8 cellular contexts compared by ENCODE assay signal in genomic region chr12:42482086-42482819, GRCh38.
A peak's percentile ranks its signal among the peaks of the same experiment; 100 is the strongest.
DNase-seq lines count a peak whose midpoint lies in the region; ATAC-seq and TF ChIP-seq lines count a peak whose summit lies in the region.

No MANE protein-coding gene starts in this region.

- no peak overlapping the region for H3K27ac Mint-ChIP-seq in Caco-2 (ENCODE audit: unreplicated experiment)
- H3K27ac Mint-ChIP-seq in dendritic cell treated with granulocyte-macrophage colony-stimulating factor and Interleukin-4, amounts not matched to agents 40 ng/mL and 50 ng/mL, for 4 days, result no peak overlapping the region

- H3K36me3 Mint-ChIP-seq in Caco-2 (ENCODE audit: insufficient read depth, unreplicated experiment), result peaks cover 9% of the 10 kb centered on the region
- H3K36me3 Mint-ChIP-seq in dendritic cell treated with granulocyte-macrophage colony-stimulating factor and Interleukin-4, amounts not matched to agents 40 ng/mL and 50 ng/mL, for 4 days (ENCODE audit: low read depth), result peaks cover 9% of the 10 kb centered on the region

- no peaks in the 10 kb centered on the region for H3K9me3 ChIP-seq in Caco-2
- H3K9me3 ChIP-seq in mucosa of rectum (ENCODE audit: control insufficient read depth in 2 of 2, low read length in 2 of 2), result no peaks in the 10 kb centered on the region

- H3K36me3 ChIP-seq in Caco-2 (ENCODE audit: control insufficient read depth, insufficient read depth, low read length) (no peaks in the 10 kb centered on the region), mucosa of rectum (ENCODE audit: control insufficient read depth in 2 of 2, insufficient read depth in 2 of 2, low read length in 2 of 2) (no peaks in the 10 kb centered on the region)

- ATAC-seq in GM18870 (IDR thresholded peaks at IDR 0.05; ENCODE audit: unreplicated experiment), result no peak

- CTCF ChIA-PET in Caco-2 (lab: Charles Lee), result interaction anchor here (0.6 to 3.4 kb wide), 13 partner anchors 8 to 917 kb away, joined by 3 to 58 read pairs (median 3); no protein-coding TSS in a partner anchor

- intact Hi-C loops in Caco-2 (cut with micrococcal nuclease; ENCODE audit: unreplicated experiment), result loop anchor here (5.0 kb wide), 2 partner anchors 105 to 440 kb away; partner anchors contain the start of gene PRICKLE1
- intact Hi-C loops in dendritic cell treated with granulocyte-macrophage colony-stimulating factor and Interleukin-4, amounts not matched to agents 40 ng/mL and 50 ng/mL, for 4 days (cut with micrococcal nuclease), result loop anchor here (2.0 to 5.0 kb wide), 4 partner anchors 87 to 855 kb away; partner anchors contain the start of gene PRICKLE1

- BruUV-seq in Caco-2 (replicated peaks; lab: Mats Ljungman, UMichigan), result no TSS peak

- no peak for DNase-seq in Caco-2
- DNase-seq in NCI-H2029 treated with DMSO at 0.1 percent for 48 hours (lab: John Stamatoyannopoulos, UW), result peak; percentile 14
- DNase-seq in globus pallidus (ENCODE audit: low spot score), result no peak
- DNase-seq in NCI-H146 (lab: John Stamatoyannopoulos, UW), result no peak
- DNase-seq in stimulated activated CD8-positive, alpha-beta memory T cell treated with anti-CD3 and anti-CD28 coated beads, Interleukin-4, amount 100 ng/mL, for 48 hours, result no peak

- H3K27me3 Mint-ChIP-seq in Caco-2 (ENCODE audit: insufficient read depth, unreplicated experiment), result no peaks in the 10 kb centered on the region
- H3K27me3 Mint-ChIP-seq in dendritic cell treated with granulocyte-macrophage colony-stimulating factor and Interleukin-4, amounts not matched to agents 40 ng/mL and 50 ng/mL, for 4 days, result peaks cover 78% of the 10 kb centered on the region

- POLR2A ChIA-PET in Caco-2 (lab: Charles Lee), result no interaction called here

- peak overlapping the region; percentile 54 for H3K4me3 ChIP-seq in Caco-2 (ENCODE audit: low read depth, low read length)
- peak overlapping the region; percentile 71 to 78 for H3K4me3 ChIP-seq in mucosa of rectum (ENCODE audit: low read length in 2 of 2)

- H3K27me3 ChIP-seq in Caco-2 (replicated peaks; ENCODE audit: control insufficient read depth, insufficient read depth, low read length) (no peaks in the 10 kb centered on the region), mucosa of rectum (ENCODE audit: control insufficient read depth in 2 of 2, insufficient read depth in 2 of 2, low read length in 2 of 2) (peaks cover 5 to 25% of the 10 kb centered on the region in 2 donors)

- peak overlapping the region; percentile 92 for H3K4me3 Mint-ChIP-seq in Caco-2 (ENCODE audit: unreplicated experiment)
- H3K4me3 Mint-ChIP-seq in dendritic cell treated with granulocyte-macrophage colony-stimulating factor and Interleukin-4, amounts not matched to agents 40 ng/mL and 50 ng/mL, for 4 days, result peak overlapping the region; percentile 90

- no peaks in the 10 kb centered on the region for H3K9me3 Mint-ChIP-seq in Caco-2 (ENCODE audit: unreplicated experiment)
- H3K9me3 Mint-ChIP-seq in dendritic cell treated with granulocyte-macrophage colony-stimulating factor and Interleukin-4, amounts not matched to agents 40 ng/mL and 50 ng/mL, for 4 days, result no peaks in the 10 kb centered on the region

- no peak for TF ChIP-seq CTCF in Caco-2 (IDR thresholded peaks at IDR 0.05; ENCODE audit: insufficient read depth in 1 of 2, low read depth in 1 of 2, low read length in 1 of 2, severe bottlenecking in 1 of 2, unreplicated experiment in 1 of 2)

- peak overlapping the region; percentile 27 to 73 for H3K9ac ChIP-seq in mucosa of rectum (ENCODE audit: low read depth in 1 of 2, low read length in 2 of 2)

- H3K27ac ChIP-seq in mucosa of rectum (ENCODE audit: low read depth in 2 of 2, low read length in 2 of 2), result peak overlapping the region; percentile 25 to 39

- H3K4me1 ChIP-seq in Caco-2 (peaks cover 6% of the 10 kb centered on the region; the same call in 1 of the 2 replicates), mucosa of rectum (ENCODE audit: control insufficient read depth in 2 of 2, insufficient read depth in 2 of 2, low read length in 2 of 2) (peaks cover 0 to 5% of the 10 kb centered on the region in 2 donors)

- H3K4me1 Mint-ChIP-seq in Caco-2 (ENCODE audit: low read depth, unreplicated experiment), result no peaks in the 10 kb centered on the region
- peaks cover 8% of the 10 kb centered on the region for H3K4me1 Mint-ChIP-seq in dendritic cell treated with granulocyte-macrophage colony-stimulating factor and Interleukin-4, amounts not matched to agents 40 ng/mL and 50 ng/mL, for 4 days (ENCODE audit: low read depth)
